21 cellular contexts compared by ENCODE assay signal in genomic region chr21:45371092-45371491, GRCh38. TPM values are rescaled to one million over a fixed set of nuclear protein-coding genes. Genes with fewer than 3 reads are reported as not detected.
DNase-seq lines count a peak whose midpoint lies in the region; ATAC-seq, FAIRE-seq and TF ChIP-seq lines count a peak whose summit lies in the region.
"Had no signal": no experiment of that assay in that cellular context is flagged by ENCODE, and none has a peak within 500 bp of the region (broad histone marks: within the 10 kb centered on the region; RNA-seq: fewer than 3 reads in every experiment).

No MANE protein-coding gene starts in this region.

- H3K56ac ChIP-seq in IMR-90 (ENCODE audit: extremely low read depth, insufficient read depth, low read length): no peak overlapping the region

- no peak overlapping the region for H4K5ac ChIP-seq in IMR-90 (ENCODE audit: low read depth, low read length)

- H3K4me2 ChIP-seq in IMR-90 (ENCODE audit: low read depth, low read length) (no peak overlapping the region), mammary epithelial cell (ENCODE audit: insufficient read depth, low read depth, low read length) (no peak overlapping the region)

- WGBS in IMR-90 (ENCODE audit: extremely low coverage in 2 of 2, insufficient read length in 1 of 2), 2 experiments: 67% methylated on average over 9 of the region's 12 CpGs; no CpG with 5 or more reads in 1 of the 2 experiments
- 89% methylated on average over 12 of the region's 12 CpGs for WGBS in mammary epithelial cell (ENCODE audit: low coverage, missing lambda C conversion rate)

- no peak overlapping the region; the same call in 1 of the 2 replicates for H3K4ac ChIP-seq in IMR-90 (ENCODE audit: low read depth, low read length)

- no peak for ATAC-seq in left ventricle myocardium superior
- no peak for ATAC-seq in IMR-90 (ENCODE audit: low read depth)
- no peak for ATAC-seq in HG03175 (IDR thresholded peaks at IDR 0.05; ENCODE audit: unreplicated experiment)
- ATAC-seq: CD8-positive, alpha-beta T cell had no signal

- H3K4me3 ChIP-seq in IMR-90 (ENCODE audit: insufficient read depth, low read depth, low read length) (no peak overlapping the region), kidney (ENCODE audit: low read length in 2 of 2) (no peak overlapping the region), mammary epithelial cell (replicated peaks in 1 of 3; ENCODE audit: insufficient read depth in 1 of 3, low read depth in 2 of 3, low read length in 3 of 3) (no peak overlapping the region)
- H3K4me3 ChIP-seq: GM23248 had no signal

- H3K4me1 ChIP-seq in IMR-90 (ENCODE audit: control insufficient read depth, insufficient read depth, low read length) (peaks cover 17% of the 10 kb centered on the region), kidney (ENCODE audit: control insufficient read depth in 1 of 2, insufficient read depth in 1 of 2, low read depth in 1 of 2, low read length in 2 of 2) (no peaks in the 10 kb centered on the region), mammary epithelial cell (ENCODE audit: insufficient read depth, low read length) (peaks cover 18% of the 10 kb centered on the region)

- intact Hi-C loops in left ventricle myocardium superior (cut with micrococcal nuclease): loop anchor here (10.0 kb wide), 1 partner anchor 56 kb away; no protein-coding TSS in a partner anchor
- intact Hi-C loops in cardiac septum (cut with DNase I): no loop called here
- intact Hi-C loops in IMR-90 (cut with micrococcal nuclease): no loop called here
- intact Hi-C loops in kidney (cut with DNase I): no loop called here
- intact Hi-C loops in mammary epithelial cell (cut with micrococcal nuclease): no loop called here

- H4K91ac ChIP-seq in IMR-90 (ENCODE audit: insufficient read depth, low read depth, low read length): no peak overlapping the region

- no peak overlapping the region for H2BK5ac ChIP-seq in IMR-90 (ENCODE audit: low read depth, low read length, poor library complexity, severe bottlenecking)

- no TSS peak for BruUV-seq in IMR-90 (replicated peaks; lab: Mats Ljungman, UMichigan)
- no TSS peak for BruUV-seq in mammary epithelial cell (replicated peaks; lab: Mats Ljungman, UMichigan)

- H3K23ac ChIP-seq in IMR-90 (ENCODE audit: low read depth, low read length): no peak overlapping the region

- H4K8ac ChIP-seq in IMR-90 (ENCODE audit: low read depth in 2 of 2, low read length in 2 of 2): no peak overlapping the region

- TF ChIP-seq POLR2A in IMR-90 (IDR thresholded peaks at IDR 0.05; ENCODE audit: low read depth, low read length): no peak

- H3K9me1 ChIP-seq in IMR-90 (ENCODE audit: insufficient read depth, low read length): peaks cover 17% of the 10 kb centered on the region

- CTCF ChIA-PET in IMR-90 (lab: Yijun Ruan, JAX): no interaction called here
- CTCF ChIA-PET in mammary epithelial cell (lab: Charles Lee; ENCODE audit: low non-redundant PET): no interaction called here
- CTCF ChIA-PET in HEK293T (lab: Yijun Ruan, JAX): no interaction called here

- no peak for TF ChIP-seq CTCF in IMR-90 (conservative IDR thresholded peaks at IDR 0.05; ENCODE audit: low read depth, low read length)
- no peak for TF ChIP-seq CTCF in kidney (IDR thresholded peaks at IDR 0.05; ENCODE audit: borderline replicate concordance, extremely low read depth, insufficient read depth)
- no peak for TF ChIP-seq CTCF in mammary epithelial cell (conservative IDR thresholded peaks at IDR 0.05 in 1 of 2, IDR thresholded peaks at IDR 0.05 in 1 of 2; ENCODE audit: extremely low read depth in 1 of 2, insufficient read depth in 1 of 2, low read depth in 1 of 2, low read length in 2 of 2)

- H3K9ac ChIP-seq in IMR-90 (ENCODE audit: low read depth, low read length) (no peak overlapping the region), kidney (ENCODE audit: low read length in 2 of 2) (no peak overlapping the region), mammary epithelial cell (ENCODE audit: insufficient read depth, low read length) (no peak overlapping the region)
- H3K9ac ChIP-seq: GM23248 had no signal

- dilution Hi-C loops in IMR-90 (cut with HindIII; ENCODE audit: low sequenced_read_pairs, unreplicated experiment) (no loop called here), mammary epithelial cell (cut with HindIII; ENCODE audit: low sequenced_read_pairs) (loop anchor here (5.0 kb wide), 1 partner anchor 44 kb away; no protein-coding TSS in a partner anchor)

- peak; percentile 17 for DNase-seq in left ventricle myocardium superior
- no peak for DNase-seq in cardiac septum (ENCODE audit: low spot score)
- no peak for DNase-seq in IMR-90
- peak; percentile 39 for DNase-seq in kidney
- no peak for DNase-seq in mammary epithelial cell
- DNase-seq in HEK293T (ENCODE audit: extremely low spot score): no peak
- DNase-seq: BE2C; Calu3; CD8-positive, alpha-beta T cell; DMS153; GM23248; HCEC 1CT; Kasumi-1; NCI-H1417; NCI-H1694 treated with DMSO at 0.1 percent for 48 hours; NCI-H2081 treated with DMSO at 0.1 percent for 48 hours; NCI-H446; NCI-H526 treated with DMSO at 0.1 percent for 48 hours; SHP77 had no signal

- no peak for FAIRE-seq in kidney (lab: Jason Lieb, UNC)
- FAIRE-seq: GM12892 had no signal

- H2AFZ ChIP-seq in IMR-90 (replicated peaks; ENCODE audit: low read length, poor library complexity): no peak overlapping the region
- H2AFZ ChIP-seq in mammary epithelial cell (ENCODE audit: low read depth, low read length): no peak overlapping the region
- H2AFZ ChIP-seq: GM23248 had no signal

- no peak overlapping the region for H2BK120ac ChIP-seq in IMR-90 (ENCODE audit: low read depth, low read length)

- no peak overlapping the region for H2BK15ac ChIP-seq in IMR-90 (ENCODE audit: low read depth, low read length)

- no peaks in the 10 kb centered on the region for H3K79me2 ChIP-seq in mammary epithelial cell (ENCODE audit: insufficient read depth, low read length)

- H3K27ac ChIP-seq in IMR-90 (ENCODE audit: insufficient read depth, low read length) (no peak overlapping the region), kidney (ENCODE audit: low read depth in 2 of 2, low read length in 2 of 2) (no peak overlapping the region), mammary epithelial cell (ENCODE audit: insufficient read depth, low read depth, low read length) (no peak overlapping the region)
- H3K27ac ChIP-seq: GM23248 had no signal

- peaks cover 0 to 14% of the 10 kb centered on the region in 2 experiments; a peak in 2 of 4 replicates for H3K79me1 ChIP-seq in IMR-90 (ENCODE audit: low read depth in 1 of 2, low read length in 2 of 2)

- H3K9me3 ChIP-seq in IMR-90 (ENCODE audit: control insufficient read depth, insufficient read depth, low read length): peaks cover 4% of the 10 kb centered on the region
- no peaks in the 10 kb centered on the region for H3K9me3 ChIP-seq in kidney (ENCODE audit: control insufficient read depth in 1 of 2, low read length in 2 of 2)
- no peaks in the 10 kb centered on the region for H3K9me3 ChIP-seq in mammary epithelial cell (replicated peaks; ENCODE audit: insufficient read depth, low read length)
- H3K9me3 ChIP-seq: BE2C had no signal

- no peak for TF ChIP-seq RAD21 in IMR-90 (IDR thresholded peaks at IDR 0.05; ENCODE audit: low read length)

- H3K27me3 ChIP-seq in IMR-90 (ENCODE audit: control insufficient read depth, insufficient read depth, low read length) (no peaks in the 10 kb centered on the region), mammary epithelial cell (ENCODE audit: insufficient read depth, low read length) (no peaks in the 10 kb centered on the region)
- H3K27me3 ChIP-seq: BE2C had no signal

- peak overlapping the region; percentile 81 for H2AK5ac ChIP-seq in IMR-90 (ENCODE audit: low read depth, low read length)

- no peak overlapping the region for H2AK9ac ChIP-seq in IMR-90 (replicated peaks; ENCODE audit: low read depth, low read length, poor library complexity)

- no peak overlapping the region for H2BK20ac ChIP-seq in IMR-90 (ENCODE audit: low read depth, low read length)

- no peaks in the 10 kb centered on the region for H4K20me1 ChIP-seq in IMR-90 (ENCODE audit: insufficient read depth, low read length)
- H4K20me1 ChIP-seq in mammary epithelial cell (ENCODE audit: insufficient read depth, low read length): no peaks in the 10 kb centered on the region

- in situ Hi-C loops in IMR-90 (cut with MboI; ENCODE audit: low sequenced_read_pairs): no loop called here
- in situ Hi-C loops in mammary epithelial cell (cut with MboI; ENCODE audit: low sequenced_read_pairs in 2 of 2): no loop called here

- H3K18ac ChIP-seq in IMR-90 (ENCODE audit: low read depth, low read length): no peak overlapping the region

- H3K14ac ChIP-seq in IMR-90 (replicated peaks; ENCODE audit: low read depth, low read length): no peak overlapping the region

- no peaks in the 10 kb centered on the region for H3K36me3 ChIP-seq in IMR-90 (ENCODE audit: control insufficient read depth, insufficient read depth, low read length)
- no peaks in the 10 kb centered on the region for H3K36me3 ChIP-seq in kidney (ENCODE audit: control insufficient read depth in 1 of 2, insufficient read depth in 2 of 2, low read length in 2 of 2)
- no peaks in the 10 kb centered on the region for H3K36me3 ChIP-seq in mammary epithelial cell (ENCODE audit: insufficient read depth, low read length)
- H3K36me3 ChIP-seq: BE2C had no signal

- POLR2A ChIA-PET in IMR-90 (lab: Charles Lee; ENCODE audit: unreplicated experiment): no interaction called here
- POLR2A ChIA-PET in HEK293T (lab: Yijun Ruan, JAX): no interaction called here

TF ChIP-seq in IMR-90, 13 proteins besides CTCF, POLR2A, EP300 and RAD21 (continues in another document):
- no peak for TF ChIP-seq CHD1 (IDR thresholded peaks at IDR 0.05; ENCODE audit: low read depth, low read length)
- no peak for TF ChIP-seq SMC3 (IDR thresholded peaks at IDR 0.05; ENCODE audit: low read depth, low read length)

TF ChIP-seq in HEK293T, 16 proteins besides CTCF, POLR2A, EP300 and RAD21 (continues in another document):
- TF ChIP-seq L3MBTL2 (conservative IDR thresholded peaks at IDR 0.05): no peak
- TF ChIP-seq TARDBP (IDR thresholded peaks at IDR 0.05): no peak
- no peak for TF ChIP-seq ELF4 (IDR thresholded peaks at IDR 0.05)
- no peak for TF ChIP-seq LEF1 (IDR thresholded peaks at IDR 0.05; ENCODE audit: borderline replicate concordance)
- TF ChIP-seq FOXA1 (IDR thresholded peaks at IDR 0.05): no peak
- no peak for TF ChIP-seq HDGF (IDR thresholded peaks at IDR 0.05; ENCODE audit: borderline replicate concordance)

RNA-seq across cellular contexts. Expression of gene COL18A1, which starts 33.9 kb away (rescaled TPM):
- total RNA-seq in left ventricle myocardium superior (52.4 TPM), cardiac septum (77.0 TPM), IMR-90 (2012; rRNA removed) (4.3 and 6.7 TPM in 2 replicates), kidney (316 TPM), mammary epithelial cell (10 to 100 TPM; 45.6 to 79.7 TPM)
- polyA plus RNA-seq in IMR-90 (2012; rRNA removed) (46.7 and 52.6 TPM in 2 replicates), kidney (ENCODE audit: insufficient read depth, low read depth, low replicate concordance) (150 TPM), mammary epithelial cell (27.3 TPM)
- 66.0 and 124 TPM in 2 replicates for polyA plus RNA-seq in IMR-90 (2012; cell fraction: cytosol; rRNA removed)
- 136 and 394 TPM in 2 replicates for polyA plus RNA-seq in IMR-90 (2012; cell fraction: nucleus; rRNA removed; ENCODE audit: low replicate concordance)
- 7.5 TPM for polyA minus RNA-seq in mammary epithelial cell

Comparison
In these comparisons a context has a peak if more than half of its experiments do, and no peak if none do; other contexts are left out.
1. DNase-seq: peak in left ventricle myocardium superior (single experiment) and kidney (single experiment); none in cardiac septum (single experiment), IMR-90 (single experiment), mammary epithelial cell (single experiment) and HEK293T (single experiment).